In the genomic region with DNA sequence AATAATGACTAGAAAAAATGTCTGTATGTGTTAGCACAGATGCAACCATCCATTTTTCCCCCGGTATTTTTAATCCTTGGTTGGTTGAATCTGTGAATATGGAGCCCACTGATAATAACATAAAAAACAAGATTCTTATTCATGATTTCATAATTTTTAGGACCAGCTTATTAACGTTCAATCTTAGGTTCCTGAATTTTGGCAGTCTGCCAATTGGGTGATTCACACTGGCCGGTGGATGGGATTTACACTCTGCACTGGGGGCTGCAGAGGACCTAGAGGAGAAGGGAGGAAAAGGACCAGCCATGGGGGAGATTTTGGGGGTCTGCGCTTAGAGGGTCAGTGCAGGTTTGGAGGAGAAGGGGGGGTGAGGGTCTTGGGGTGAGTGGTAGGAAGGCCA, we compare ENCODE assay signal across 27 cellular contexts.
A peak's percentile ranks its signal among the peaks of the same experiment; 100 is the strongest.
DNase-seq lines count a peak whose midpoint lies in the region; ATAC-seq and TF ChIP-seq lines count a peak whose summit lies in the region.
"Had no signal": no experiment of that assay in that cellular context is flagged by ENCODE, and none has a peak within 500 bp of the region (broad histone marks: within the 10 kb centered on the region; RNA-seq: fewer than 3 reads in every experiment).

No MANE protein-coding gene starts in this region.

- H3K27me3 ChIP-seq in A673 (replicated peaks; ENCODE audit: insufficient read depth, low read depth, low read length, poor library complexity) (peaks cover 20% of the 10 kb centered on the region), BE2C (peaks cover 9% of the 10 kb centered on the region; the same call in 1 of the 2 replicates)
- H3K27me3 ChIP-seq: tibial artery had no signal

- no peak overlapping the region for H3K27ac ChIP-seq in A673 (ENCODE audit: low read depth, low read length, poor library complexity, severe bottlenecking)
- H3K27ac ChIP-seq in coronary artery = no peak overlapping the region
- H3K27ac ChIP-seq: KMS-11, prostate gland, tibial artery had no signal

- no peak for ATAC-seq in GM21786 (IDR thresholded peaks at IDR 0.05; ENCODE audit: unreplicated experiment)
- no peak for ATAC-seq in HG03354 (IDR thresholded peaks at IDR 0.05; ENCODE audit: poor library complexity, severe bottlenecking, unreplicated experiment)
- ATAC-seq: activated naive CD4-positive, alpha-beta T cell treated with anti-CD3 and anti-CD28 coated beads, Interleukin-2, amount 50 U/mL, for 72 hours; GM23338; left cardiac atrium; naive thymus-derived CD8-positive, alpha-beta T cell; WTC11 had no signal

- intact Hi-C loops in A673 (cut with micrococcal nuclease; ENCODE audit: unreplicated experiment) = no loop called here

- H3K9me3 ChIP-seq in A673 (ENCODE audit: low read depth, low read length, poor library complexity, severe bottlenecking) (no peaks in the 10 kb centered on the region), BE2C (no peaks in the 10 kb centered on the region)
- H3K9me3 ChIP-seq: prostate gland, tibial artery had no signal

- TF ChIP-seq CTCF in A673 (conservative IDR thresholded peaks at IDR 0.05; ENCODE audit: low read depth, low read length) (no peak), BE2C (IDR thresholded peaks at IDR 0.05; ENCODE audit: low read depth, low read length) (no peak), coronary artery (IDR thresholded peaks at IDR 0.05) (no peak)

- H3K4me3 ChIP-seq in A673 (ENCODE audit: low read depth, low read length, poor library complexity, severe bottlenecking) (no peak overlapping the region), BE2C (ENCODE audit: low read depth, low read length) (no peak overlapping the region), coronary artery (no peak overlapping the region)
- H3K4me3 ChIP-seq: GM23338, lung, prostate gland, tibial artery had no signal

- POLR2A ChIA-PET in A673 (lab: Charles Lee; ENCODE audit: low non-redundant PET) = no interaction called here

- no peaks in the 10 kb centered on the region for H3K36me3 ChIP-seq in A673 (ENCODE audit: insufficient read depth, low read length, poor library complexity, severe bottlenecking)
- H3K36me3 ChIP-seq in BE2C = no peaks in the 10 kb centered on the region
- H3K36me3 ChIP-seq: prostate gland, tibial artery had no signal

- CTCF ChIA-PET in A673 (lab: Charles Lee) = no interaction called here

- BruUV-seq in A673 (replicated peaks; lab: Mats Ljungman, UMichigan) = no TSS peak

- DNase-seq in A673 (ENCODE audit: low spot score) = peak; percentile 15
- DNase-seq in BE2C = peak; percentile 33
- DNase-seq in NCI-H1105 (lab: John Stamatoyannopoulos, UW) = peak; percentile 10
- DNase-seq in coronary artery (ENCODE audit: low spot score) = peak; percentile 36
- DNase-seq in stimulated activated CD4-positive, alpha-beta T cell treated with anti-CD3 and anti-CD28 coated beads, Interleukin-2, amount 100 ng/mL, for 24 hours = no peak
- DNase-seq: activated CD4-positive, alpha-beta T cell treated with anti-CD3 and anti-CD28 coated beads, Interleukin-2, amount 50 U/mL, for 1 hour; activated effector memory CD4-positive, alpha-beta T cell treated with Interleukin-2 at 50 U/mL for 16 hours; activated T-cell treated with anti-CD3 and anti-CD28 coated beads, Interleukin-2, amount 50 U/mL, for 1 hour; amygdala; C1 segment of cervical spinal cord; DMS79 treated with DMSO at 0.1 percent for 48 hours; effector CD8-positive, alpha-beta T cell; hypothalamus; left cardiac atrium; naive thymus-derived CD8-positive, alpha-beta T cell; NCI-H526; nucleus accumbens; stimulated activated CD4-positive, alpha-beta T cell treated with anti-CD3 and anti-CD28 coated beads, Interleukin-4, amount 100 ng/mL, for 24 hours; tibial artery had no signal

- H3K4me1 ChIP-seq in A673 (ENCODE audit: insufficient read depth, low read length, poor library complexity, severe bottlenecking) = no peaks in the 10 kb centered on the region
- no peaks in the 10 kb centered on the region for H3K4me1 ChIP-seq in BE2C
- H3K4me1 ChIP-seq: prostate gland, tibial artery had no signal

Comparison
In these comparisons a context has a peak if more than half of its experiments do, and no peak if none do; other contexts are left out.
1. DNase-seq: peak in A673 (single experiment), BE2C (single experiment), NCI-H1105 (single experiment) and coronary artery (single experiment); none in stimulated activated CD4-positive, alpha-beta T cell treated with anti-CD3 and anti-CD28 coated beads, Interleukin-2, amount 100 ng/mL, for 24 hours (0 of 2).